In genomic region chr3:196756738-196757137, GRCh38 we compare ENCODE assay signal across 25 cellular contexts. TPM values are rescaled to one million over a fixed set of nuclear protein-coding genes. Genes with fewer than 3 reads are reported as not detected.
DNase-seq lines count a peak whose midpoint lies in the region; ATAC-seq and TF ChIP-seq lines count a peak whose summit lies in the region.
"Had no signal": no experiment of that assay in that cellular context is flagged by ENCODE, and none has a peak within 500 bp of the region (broad histone marks: within the 10 kb centered on the region; RNA-seq: fewer than 3 reads in every experiment).

No MANE protein-coding gene starts in this region.

- peaks cover 73% of the 10 kb centered on the region for H3K9me3 ChIP-seq in endodermal cell (ENCODE audit: control insufficient read depth, low read length)

- in situ Hi-C loops in KBM-7 (cut with MboI; ENCODE audit: low pct_unique_long_range_greater_than_20kb, low sequenced_read_pairs): no loop called here

- peaks cover 58% of the 10 kb centered on the region for H3K36me3 ChIP-seq in endodermal cell (ENCODE audit: control insufficient read depth, insufficient read depth, low read length)

- H3K4me1 ChIP-seq in endodermal cell (ENCODE audit: control insufficient read depth, insufficient read depth, low read length): no peaks in the 10 kb centered on the region

- DNase-seq in activated CD4-positive, alpha-beta T cell treated with anti-CD3 and anti-CD28 coated beads, Interleukin-2, amount 10 ng/mL, durations not matched to agents 24 days and 14 days: no peak
- no peak for DNase-seq in activated CD4-positive, alpha-beta T cell treated with anti-CD3 and anti-CD28 coated beads, Interleukin-2, amount 50 U/mL, for 4 hours
- DNase-seq in CD14-positive monocyte (ENCODE audit: low spot score): no peak
- no peak for DNase-seq in WTC11 (ENCODE audit: low spot score)
- DNase-seq in endodermal cell: no peak
- no peak for DNase-seq in KBM-7
- no peak for DNase-seq in midbrain (lab: John Stamatoyannopoulos, UW)
- DNase-seq: aorta; cortex of kidney; effector memory CD8-positive, alpha-beta T cell; foreskin fibroblast; GF-D8; head of caudate nucleus; MV-4-11; natural killer cell; NCI-H146; NCI-H2171; NCI-H524; SHP77 had no signal

- H3K9me3 Mint-ChIP-seq in activated CD4-positive, alpha-beta T cell treated with anti-CD3 and anti-CD28 coated beads, Interleukin-2, amount 10 ng/mL, durations not matched to agents 24 days and 14 days: peaks cover 11% of the 10 kb centered on the region
- H3K9me3 Mint-ChIP-seq in CD14-positive monocyte: peaks cover 7 to 31% (median 10%) of the 10 kb centered on the region in 7 donors
- H3K9me3 Mint-ChIP-seq in WTC11: peaks cover 28% of the 10 kb centered on the region
- peaks cover 53% of the 10 kb centered on the region for H3K9me3 Mint-ChIP-seq in endodermal cell
- H3K9me3 Mint-ChIP-seq: effector memory CD8-positive, alpha-beta T cell had no signal

- POLR2A ChIA-PET in WTC11 (lab: Charles Lee): no interaction called here

- H3K27ac Mint-ChIP-seq in activated CD4-positive, alpha-beta T cell treated with anti-CD3 and anti-CD28 coated beads, Interleukin-2, amount 10 ng/mL, durations not matched to agents 24 days and 14 days: peak overlapping the region; percentile 43
- H3K27ac Mint-ChIP-seq in CD14-positive monocyte (peak overlapping the region in 4 of 7 donors; percentile 18 to 73 (median 47)), WTC11 (0 out of 2 replicates have a peak overlapping the region, but pooled peaks have one; percentile 34), endodermal cell (no peak overlapping the region)
- H3K27ac Mint-ChIP-seq: mesothelial cell of epicardium; T-helper 2 cell treated with Interferon-gamma antibody and Interleukin-4, amounts not matched to agents 5 μg/mL and 100 μg/mL, for 36 hours had no signal

- H3K36me3 Mint-ChIP-seq in activated CD4-positive, alpha-beta T cell treated with anti-CD3 and anti-CD28 coated beads, Interleukin-2, amount 10 ng/mL, durations not matched to agents 24 days and 14 days (ENCODE audit: low read depth): peaks cover 63% of the 10 kb centered on the region
- peaks cover 25 to 59% of the 10 kb centered on the region in 2 donors for H3K36me3 Mint-ChIP-seq in CD14-positive monocyte
- peaks cover 69% of the 10 kb centered on the region for H3K36me3 Mint-ChIP-seq in WTC11
- H3K36me3 Mint-ChIP-seq in endodermal cell (ENCODE audit: low read depth): peaks cover 80% of the 10 kb centered on the region
- H3K36me3 Mint-ChIP-seq: natural killer cell had no signal

- peak overlapping the region; percentile 58 for H3K4me3 ChIP-seq in endodermal cell (ENCODE audit: low read length)
- H3K4me3 ChIP-seq: tibial nerve had no signal

- TF ChIP-seq CTCF in CD14-positive monocyte (IDR thresholded peaks at IDR 0.05) (no peak), WTC11 (IDR thresholded peaks at IDR 0.05) (no peak), endodermal cell (conservative IDR thresholded peaks at IDR 0.05) (no peak)

- CTCF ChIA-PET in WTC11 (lab: Charles Lee): no interaction called here

- WGBS in endodermal cell (ENCODE audit: insufficient coverage in 1 of 2, insufficient read length in 1 of 2), 2 experiments: 85 to 94% methylated on average over 3 to 4 of the region's 4 CpGs

- ATAC-seq in WTC11 (no peak), HG03565 (IDR thresholded peaks at IDR 0.05; ENCODE audit: unreplicated experiment) (no peak)
- ATAC-seq: effector memory CD8-positive, alpha-beta T cell; esophagus mucosa; natural killer cell; Panc1 had no signal

- H3K27me3 ChIP-seq in endodermal cell (ENCODE audit: control insufficient read depth, insufficient read depth, low read length, poor library complexity, severe bottlenecking): no peaks in the 10 kb centered on the region
- H3K27me3 ChIP-seq: tibial nerve had no signal

- H3K9ac ChIP-seq in endodermal cell (ENCODE audit: extremely low read depth, low read length, poor library complexity, severe bottlenecking): no peak overlapping the region

- H3K4me3 Mint-ChIP-seq in activated CD4-positive, alpha-beta T cell treated with anti-CD3 and anti-CD28 coated beads, Interleukin-2, amount 10 ng/mL, durations not matched to agents 24 days and 14 days: no peak overlapping the region
- H3K4me3 Mint-ChIP-seq in CD14-positive monocyte (no peak overlapping the region), WTC11 (no peak overlapping the region), endodermal cell (no peak overlapping the region)
- H3K4me3 Mint-ChIP-seq: mesothelial cell of epicardium; natural killer cell; T-helper 2 cell treated with Interferon-gamma antibody and Interleukin-4, amounts not matched to agents 5 μg/mL and 100 μg/mL, for 36 hours had no signal

- peaks cover 37% of the 10 kb centered on the region for H3K4me1 Mint-ChIP-seq in activated CD4-positive, alpha-beta T cell treated with anti-CD3 and anti-CD28 coated beads, Interleukin-2, amount 10 ng/mL, durations not matched to agents 24 days and 14 days
- H3K4me1 Mint-ChIP-seq in CD14-positive monocyte (peaks cover 27% of the 10 kb centered on the region), WTC11 (peaks cover 19% of the 10 kb centered on the region), endodermal cell (no peaks in the 10 kb centered on the region)

- intact Hi-C loops in activated CD4-positive, alpha-beta T cell treated with anti-CD3 and anti-CD28 coated beads, Interleukin-2, amount 10 ng/mL, durations not matched to agents 24 days and 14 days (cut with micrococcal nuclease): no loop called here
- intact Hi-C loops in CD14-positive monocyte (cut with micrococcal nuclease): no loop called here

- H3K27me3 Mint-ChIP-seq in activated CD4-positive, alpha-beta T cell treated with anti-CD3 and anti-CD28 coated beads, Interleukin-2, amount 10 ng/mL, durations not matched to agents 24 days and 14 days: no peaks in the 10 kb centered on the region
- H3K27me3 Mint-ChIP-seq in CD14-positive monocyte (ENCODE audit: low read depth in 3 of 3): no peaks in the 10 kb centered on the region
- no peaks in the 10 kb centered on the region for H3K27me3 Mint-ChIP-seq in WTC11 (ENCODE audit: low read depth)
- no peaks in the 10 kb centered on the region for H3K27me3 Mint-ChIP-seq in endodermal cell (ENCODE audit: insufficient read depth)
- H3K27me3 Mint-ChIP-seq: effector memory CD8-positive, alpha-beta T cell had no signal

- H3K27ac ChIP-seq in endodermal cell (ENCODE audit: low read depth, low read length): no peak overlapping the region

TF ChIP-seq in WTC11, 78 proteins besides CTCF, POLR2A, EP300 and RAD21 (continues in another document):
- TF ChIP-seq ZNF317 (CRISPR knock-in tag; IDR thresholded peaks at IDR 0.05; ENCODE audit: borderline replicate concordance, low read depth): no peak
- TF ChIP-seq ZNF396 (CRISPR knock-in tag; IDR thresholded peaks at IDR 0.05; ENCODE audit: borderline replicate concordance): no peak
- TF ChIP-seq ZBTB43 (CRISPR knock-in tag; IDR thresholded peaks at IDR 0.05): no peak
- TF ChIP-seq NFYB (CRISPR knock-in tag; conservative IDR thresholded peaks at IDR 0.05; ENCODE audit: low read depth): no peak
- TF ChIP-seq ZNF232 (CRISPR knock-in tag; IDR thresholded peaks at IDR 0.05): no peak
- TF ChIP-seq TCF7 (CRISPR knock-in tag; IDR thresholded peaks at IDR 0.05; ENCODE audit: low read depth): no peak

RNA-seq across cellular contexts. Expression of gene PAK2, which starts 17.1 kb away (rescaled TPM):
- total RNA-seq in activated CD4-positive, alpha-beta T cell treated with anti-CD3 and anti-CD28 coated beads, Interleukin-2, amount 10 ng/mL, durations not matched to agents 24 days and 14 days: 81.1 and 92.5 TPM in 2 replicates
- polyA plus RNA-seq in CD14-positive monocyte: 10 to 100 TPM; 32.4 to 44.2 TPM
- 47.3 to 50.7 TPM (median 50.0 TPM) in 3 replicates for total RNA-seq in WTC11 (2021)
- total RNA-seq in endodermal cell: 10 to 100 TPM; 58.7 to 76.6 TPM
- 68.8 TPM for polyA plus RNA-seq in endodermal cell (2013, experiment 1 of 2)
- polyA plus RNA-seq in endodermal cell (2013, experiment 2 of 2): 63.1 TPM

RNA-seq across cellular contexts. Expression of gene PIGX, which starts 44.6 kb away (rescaled TPM):
- 54.3 and 54.5 TPM in 2 replicates for total RNA-seq in activated CD4-positive, alpha-beta T cell treated with anti-CD3 and anti-CD28 coated beads, Interleukin-2, amount 10 ng/mL, durations not matched to agents 24 days and 14 days
- polyA plus RNA-seq in CD14-positive monocyte: 10 to 100 TPM; 29.8 to 44.9 TPM
- total RNA-seq in WTC11 (2021): 12.8 to 16.6 TPM (median 16.5 TPM) in 3 replicates
- total RNA-seq in endodermal cell: 10 to 100 TPM; 21.8 to 33.3 TPM
- polyA plus RNA-seq in endodermal cell (2013, experiment 1 of 2): 27.3 TPM
- 25.6 TPM for polyA plus RNA-seq in endodermal cell (2013, experiment 2 of 2)

RNA-seq across cellular contexts. Expression of gene CEP19, which starts 44.7 kb away (rescaled TPM):
- 3.9 and 4.0 TPM in 2 replicates for total RNA-seq in activated CD4-positive, alpha-beta T cell treated with anti-CD3 and anti-CD28 coated beads, Interleukin-2, amount 10 ng/mL, durations not matched to agents 24 days and 14 days
- 1 to 10 TPM; 2.7 to 3.2 TPM for polyA plus RNA-seq in CD14-positive monocyte
- total RNA-seq in WTC11 (2021) (1.4 to 1.5 TPM (median 1.4 TPM) in 3 replicates), endodermal cell (1 to 10 TPM; 3.1 to 4.5 TPM)
- 4.5 TPM for polyA plus RNA-seq in endodermal cell (2013, experiment 1 of 2)
- 4.3 TPM for polyA plus RNA-seq in endodermal cell (2013, experiment 2 of 2)
